Comparison of ENCODE assay signal across 29 cellular contexts in the genomic region with DNA sequence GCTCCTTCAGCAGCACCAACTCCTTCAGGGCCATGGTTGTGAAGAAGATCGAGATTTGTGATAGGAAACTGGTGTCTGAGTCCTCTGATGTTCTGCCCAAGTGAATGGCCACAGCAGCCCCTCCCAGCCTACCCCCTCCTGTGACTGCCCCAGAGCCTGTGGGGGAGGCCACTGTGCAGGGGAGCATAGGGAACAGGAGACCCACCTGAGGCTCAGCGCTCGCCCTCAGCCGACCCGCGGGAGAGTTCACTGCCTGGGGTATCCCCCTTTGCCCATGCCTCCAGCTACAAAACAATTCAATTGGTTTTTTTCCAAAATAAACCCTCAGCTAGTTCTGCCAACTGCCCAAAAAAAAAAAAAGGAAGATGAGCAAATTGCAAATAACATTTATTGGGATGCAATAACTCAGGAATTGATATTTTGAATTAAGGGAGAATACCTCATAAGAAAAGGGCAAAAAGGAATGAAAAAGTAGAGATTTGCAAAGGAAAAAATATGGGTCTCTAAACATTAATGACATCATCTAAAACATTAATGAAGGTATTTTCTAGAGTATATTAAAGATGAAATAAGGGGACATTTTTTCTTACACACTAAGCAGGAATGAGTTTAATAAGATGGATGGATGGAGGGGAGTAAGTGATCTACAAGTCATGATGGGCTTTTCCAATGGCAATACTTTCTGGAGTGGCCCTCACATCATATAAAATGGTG. TPM values are rescaled to one million over a fixed set of nuclear protein-coding genes. Genes with fewer than 3 reads are reported as not detected.
"Had no signal": no experiment of that assay in that cellular context is flagged by ENCODE, and none has a peak within 500 bp of the region (broad histone marks: within the 10 kb centered on the region; RNA-seq: fewer than 3 reads in every experiment).

No MANE protein-coding gene starts in this region.

- H3K27ac ChIP-seq: stomach, suprapubic skin, testis, thoracic aorta, thyroid gland, tibial artery, tibial nerve, transverse colon, upper lobe of left lung, upper lobe of right lung, uterus, vagina had no signal

- FAIRE-seq: urothelium cell line had no signal

- H3K27me3 ChIP-seq: stomach, suprapubic skin, testis, thyroid gland, tibial artery, tibial nerve, transverse colon, upper lobe of left lung, upper lobe of right lung, uterus, vagina had no signal

- H3K27me3 Mint-ChIP-seq: stimulated activated memory B cell treated with anti-CD40 and anti-IgM and Interleukin-4, amounts not matched to agents 10 μg/mL and 1 μg/mL and 100 μg/mL, for 72 hours; stimulated activated naive CD8-positive, alpha-beta T cell treated with anti-CD3 and anti-CD28 coated beads, Interleukin-15, Interleukin-2, amounts not matched to agents 100 ng/mL and 50 ng/mL, for 24 hours; type B pancreatic cell had no signal

- H3K4me1 ChIP-seq: stomach, suprapubic skin, testis, tibial artery, tibial nerve, transverse colon, upper lobe of left lung, upper lobe of right lung, uterus, vagina had no signal

- H3K9me3 ChIP-seq: stomach, suprapubic skin, testis, thoracic aorta, thyroid gland, tibial artery, tibial nerve, transverse colon, upper lobe of left lung, upper lobe of right lung, uterus, vagina had no signal

- H3K9me3 Mint-ChIP-seq: stimulated activated effector memory CD8-positive, alpha-beta T cell treated with anti-CD3 and anti-CD28 coated beads, Interleukin-12 subunit alpha, Interleukin-12 subunit beta, amount 100 ng/mL, for 72 hours; stimulated activated memory B cell treated with anti-CD40 and anti-IgM and Interleukin-4, amounts not matched to agents 10 μg/mL and 1 μg/mL and 100 μg/mL, for 72 hours; stimulated activated naive B cell treated with anti-CD40 and anti-IgM and Interleukin-4, amounts not matched to agents 10 μg/mL and 1 μg/mL and 100 μg/mL, for 72 hours; stimulated activated naive CD8-positive, alpha-beta T cell treated with anti-CD3 and anti-CD28 coated beads, Interleukin-15, amount 100 ng/mL, for 72 hours; stimulated activated naive CD8-positive, alpha-beta T cell treated with anti-CD3 and anti-CD28 coated beads, Interleukin-15, Interleukin-2, amounts not matched to agents 100 ng/mL and 50 ng/mL, for 24 hours; type B pancreatic cell had no signal

- DNase-seq: stimulated activated CD4-positive, alpha-beta T cell treated with anti-CD3 and anti-CD28 coated beads, Interleukin-2, amount 100 ng/mL, for 48 hours; stimulated activated CD4-positive, alpha-beta T cell treated with anti-CD3 and anti-CD28 coated beads, Interleukin-4, amount 100 ng/mL, for 1 hour; stimulated activated CD4-positive, alpha-beta T cell treated with anti-CD3 and anti-CD28 coated beads, Interleukin-4, amount 100 ng/mL, for 24 hours; stimulated activated CD4-positive, alpha-beta T cell treated with anti-CD3 and anti-CD28 coated beads, Interleukin-4, amount 100 ng/mL, for 4 hours; stimulated activated CD8-positive, alpha-beta memory T cell treated with anti-CD3 and anti-CD28 coated beads, Interleukin-4, amount 100 ng/mL, for 48 hours; stimulated activated naive B cell treated with anti-CD40 and anti-IgM and Interleukin-4, amounts not matched to agents 10 μg/mL and 1 μg/mL and 100 μg/mL, for 72 hours; stimulated activated naive CD4-positive, alpha-beta T cell; stimulated activated naive CD4-positive, alpha-beta T cell treated with Interleukin-2 at 50 U/mL for 16 hours; stimulated activated naive CD8-positive, alpha-beta T cell treated with anti-CD3 and anti-CD28 coated beads, Interleukin-15, amount 100 ng/mL, for 72 hours; stimulated activated naive CD8-positive, alpha-beta T cell treated with anti-CD3 and anti-CD28 coated beads, Interleukin-15, Interleukin-2, amounts not matched to agents 100 U/mL and 50 U/mL, for 24 hours; stomach; substantia nigra; testis; thyroid gland; tibial artery; transverse colon; trophoblast cell; upper lobe of right lung; uterus had no signal

- H3K4me3 Mint-ChIP-seq: stimulated activated effector memory CD8-positive, alpha-beta T cell treated with anti-CD3 and anti-CD28 coated beads, Interleukin-12 subunit alpha, Interleukin-12 subunit beta, amount 100 ng/mL, for 72 hours; stimulated activated memory B cell treated with anti-CD40 and anti-IgM and Interleukin-4, amounts not matched to agents 10 μg/mL and 1 μg/mL and 100 μg/mL, for 72 hours; stimulated activated naive B cell treated with anti-CD40 and anti-IgM and Interleukin-4, amounts not matched to agents 10 μg/mL and 1 μg/mL and 100 μg/mL, for 72 hours; stimulated activated naive CD8-positive, alpha-beta T cell treated with anti-CD3 and anti-CD28 coated beads, Interleukin-15, amount 100 ng/mL, for 72 hours; stimulated activated naive CD8-positive, alpha-beta T cell treated with anti-CD3 and anti-CD28 coated beads, Interleukin-15, Interleukin-2, amounts not matched to agents 100 ng/mL and 50 ng/mL, for 24 hours; type B pancreatic cell had no signal

- ATAC-seq: stimulated activated effector memory CD8-positive, alpha-beta T cell treated with anti-CD3 and anti-CD28 coated beads, Interleukin-12 subunit alpha, Interleukin-12 subunit beta, amount 100 ng/mL, for 72 hours; stimulated activated memory B cell treated with anti-CD40 and anti-IgM and Interleukin-4, amounts not matched to agents 10 μg/mL and 1 μg/mL and 100 μg/mL, for 72 hours; stimulated activated naive B cell treated with anti-CD40 and anti-IgM and Interleukin-4, amounts not matched to agents 10 μg/mL and 1 μg/mL and 100 μg/mL, for 72 hours; stimulated activated naive CD8-positive, alpha-beta T cell treated with anti-CD3 and anti-CD28 coated beads, Interleukin-15, amount 100 ng/mL, for 72 hours; stimulated activated naive CD8-positive, alpha-beta T cell treated with anti-CD3 and anti-CD28 coated beads, Interleukin-15, Interleukin-2, amounts not matched to agents 100 U/mL and 50 U/mL, for 24 hours; upper lobe of right lung had no signal

- H3K4me1 Mint-ChIP-seq: stimulated activated effector memory CD8-positive, alpha-beta T cell treated with anti-CD3 and anti-CD28 coated beads, Interleukin-12 subunit alpha, Interleukin-12 subunit beta, amount 100 ng/mL, for 72 hours; stimulated activated naive B cell treated with anti-CD40 and anti-IgM and Interleukin-4, amounts not matched to agents 10 μg/mL and 1 μg/mL and 100 μg/mL, for 72 hours; stimulated activated naive CD8-positive, alpha-beta T cell treated with anti-CD3 and anti-CD28 coated beads, Interleukin-15, amount 100 ng/mL, for 72 hours had no signal

- H3K36me3 Mint-ChIP-seq: stimulated activated naive B cell treated with anti-CD40 and anti-IgM and Interleukin-4, amounts not matched to agents 10 μg/mL and 1 μg/mL and 100 μg/mL, for 72 hours; type B pancreatic cell had no signal

- H3K27ac Mint-ChIP-seq: stimulated activated effector memory CD8-positive, alpha-beta T cell treated with anti-CD3 and anti-CD28 coated beads, Interleukin-12 subunit alpha, Interleukin-12 subunit beta, amount 100 ng/mL, for 72 hours; stimulated activated memory B cell treated with anti-CD40 and anti-IgM and Interleukin-4, amounts not matched to agents 10 μg/mL and 1 μg/mL and 100 μg/mL, for 72 hours; stimulated activated naive B cell treated with anti-CD40 and anti-IgM and Interleukin-4, amounts not matched to agents 10 μg/mL and 1 μg/mL and 100 μg/mL, for 72 hours; stimulated activated naive CD8-positive, alpha-beta T cell treated with anti-CD3 and anti-CD28 coated beads, Interleukin-15, amount 100 ng/mL, for 72 hours; stimulated activated naive CD8-positive, alpha-beta T cell treated with anti-CD3 and anti-CD28 coated beads, Interleukin-15, Interleukin-2, amounts not matched to agents 100 ng/mL and 50 ng/mL, for 24 hours; type B pancreatic cell had no signal

- H3K4me3 ChIP-seq: stomach, suprapubic skin, testis, thoracic aorta, thyroid gland, tibial artery, tibial nerve, transverse colon, upper lobe of left lung, upper lobe of right lung, uterus, vagina had no signal

- H3K36me3 ChIP-seq: stomach, suprapubic skin, thoracic aorta, thyroid gland, tibial artery, tibial nerve, transverse colon, upper lobe of left lung, upper lobe of right lung, uterus, vagina had no signal

RNA-seq across cellular contexts. Expression of a gene that starts 46.1 kb away (rescaled TPM):
- total RNA-seq: thoracic aorta had no signal
